17 cellular contexts compared by ENCODE assay signal in the genomic region with DNA sequence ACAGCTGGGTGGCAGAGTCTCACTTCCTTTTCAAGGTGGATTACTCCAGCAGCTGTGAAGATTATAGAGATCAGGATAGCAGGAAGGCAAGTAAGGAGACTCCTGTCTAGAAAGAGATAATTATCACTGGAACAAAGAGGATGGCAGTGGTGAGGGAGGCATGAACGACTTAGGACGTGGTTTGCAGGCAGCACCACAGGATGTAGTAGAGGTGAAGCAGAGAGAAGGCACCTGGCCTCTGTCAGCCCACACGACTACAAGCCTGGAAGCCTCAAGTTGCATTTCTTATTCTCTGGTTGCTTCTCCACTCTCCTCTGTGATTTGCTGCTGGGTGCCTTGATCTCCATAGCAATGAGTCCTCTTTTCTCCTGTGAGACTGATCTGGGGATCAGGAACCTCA.
DNase-seq lines count a peak whose midpoint lies in the region; ATAC-seq and TF ChIP-seq lines count a peak whose summit lies in the region.
"Had no signal": no experiment of that assay in that cellular context is flagged by ENCODE, and none has a peak within 500 bp of the region (broad histone marks: within the 10 kb centered on the region; RNA-seq: fewer than 3 reads in every experiment).

No MANE protein-coding gene starts in this region.

- no peaks in the 10 kb centered on the region for H3K79me1 ChIP-seq in neuronal stem cell (ENCODE audit: low read depth, low read length)

- H3K4me3 Mint-ChIP-seq in MCF 10A (ENCODE audit: unreplicated experiment): no peak overlapping the region
- H3K4me3 Mint-ChIP-seq in activated T-helper 2 cell treated with anti-CD3 and anti-CD28 coated beads, Interferon-gamma antibody, Interleukin-2, Interleukin-4, amounts not matched to agents 10 μg/mL and 5 μg/mL and 100 μg/mL, durations not matched to agents 14 hours and 24 hours and 36 hours (ENCODE audit: low read depth): no peak overlapping the region
- H3K4me3 Mint-ChIP-seq: memory B cell had no signal

- no peak overlapping the region for H4K8ac ChIP-seq in neuronal stem cell (ENCODE audit: low read depth, low read length)

- H2AFZ ChIP-seq in neuronal stem cell (ENCODE audit: low read length): no peak overlapping the region

- ATAC-seq in GM19467 (IDR thresholded peaks at IDR 0.05; ENCODE audit: unreplicated experiment): no peak
- ATAC-seq: sciatic nerve, SK-N-SH treated with all-trans-retinoic acid at 6 μM for 48 hours had no signal

- DNase-seq in breast epithelium (ENCODE audit: low spot score in 2 of 2) (no peak), MCF 10A (ENCODE audit: unreplicated experiment) (no peak), NCI-H82 treated with DMSO at 0.1 percent for 48 hours (lab: John Stamatoyannopoulos, UW; ENCODE audit: unreplicated experiment) (peak; percentile 32), neuronal stem cell (ENCODE audit: low spot score) (no peak), pons (ENCODE audit: low spot score) (no peak), SKM-1 treated with dmso at 0.1 percent for 144 hours (lab: John Stamatoyannopoulos, UW; ENCODE audit: unreplicated experiment) (no peak)
- DNase-seq in activated T-helper 2 cell treated with anti-CD3 and anti-CD28 coated beads, Interferon-gamma antibody, Interleukin-2, Interleukin-4, amounts not matched to agents 10 μg/mL and 5 μg/mL and 100 μg/mL, durations not matched to agents 14 hours and 24 hours and 36 hours (ENCODE audit: low spot score): no peak
- DNase-seq: anterior cingulate cortex; GDM1; MV-4-11; NCI-H2171; stimulated activated CD4-positive, alpha-beta T cell treated with anti-CD3 and anti-CD28 coated beads, Interleukin-2, amount 100 ng/mL, for 48 hours had no signal

- H3K9ac ChIP-seq in neuronal stem cell (ENCODE audit: low read depth, low read length, poor library complexity): no peak overlapping the region

- H3K18ac ChIP-seq in neuronal stem cell (ENCODE audit: low read length): no peak overlapping the region

- H2BK5ac ChIP-seq in neuronal stem cell (ENCODE audit: low read length): no peak overlapping the region

- no peak overlapping the region for H3K4me3 ChIP-seq in breast epithelium
- H3K4me3 ChIP-seq in neuronal stem cell (ENCODE audit: low read length in 2 of 2): no peak overlapping the region
- H3K4me3 ChIP-seq: thoracic aorta had no signal

- H3K4ac ChIP-seq in neuronal stem cell (ENCODE audit: low read length): no peak overlapping the region

- no peaks in the 10 kb centered on the region for H3K27me3 Mint-ChIP-seq in MCF 10A (ENCODE audit: insufficient read depth, unreplicated experiment)
- no peaks in the 10 kb centered on the region for H3K27me3 Mint-ChIP-seq in activated T-helper 2 cell treated with anti-CD3 and anti-CD28 coated beads, Interferon-gamma antibody, Interleukin-2, Interleukin-4, amounts not matched to agents 10 μg/mL and 5 μg/mL and 100 μg/mL, durations not matched to agents 14 hours and 24 hours and 36 hours (ENCODE audit: low read depth)

- BruUV-seq in MCF 10A (replicated peaks; lab: Mats Ljungman, UMichigan): no TSS peak

- H3K4me1 Mint-ChIP-seq in MCF 10A (ENCODE audit: insufficient read depth, unreplicated experiment): peaks cover 20% of the 10 kb centered on the region
- H3K4me1 Mint-ChIP-seq in activated T-helper 2 cell treated with anti-CD3 and anti-CD28 coated beads, Interferon-gamma antibody, Interleukin-2, Interleukin-4, amounts not matched to agents 10 μg/mL and 5 μg/mL and 100 μg/mL, durations not matched to agents 14 hours and 24 hours and 36 hours (ENCODE audit: low read depth): peaks cover 28% of the 10 kb centered on the region

- H3K27ac ChIP-seq in breast epithelium (peak overlapping the region; percentile 71 to 81), neuronal stem cell (replicated peaks; ENCODE audit: low read length) (peak overlapping the region; percentile 19)
- H3K27ac ChIP-seq: thoracic aorta had no signal

- H3K27ac Mint-ChIP-seq in MCF 10A (ENCODE audit: low read depth, unreplicated experiment): no peak overlapping the region
- H3K27ac Mint-ChIP-seq in activated T-helper 2 cell treated with anti-CD3 and anti-CD28 coated beads, Interferon-gamma antibody, Interleukin-2, Interleukin-4, amounts not matched to agents 10 μg/mL and 5 μg/mL and 100 μg/mL, durations not matched to agents 14 hours and 24 hours and 36 hours: peak overlapping the region; percentile 51
- H3K27ac Mint-ChIP-seq: memory B cell had no signal

- H3K9me3 Mint-ChIP-seq in MCF 10A (ENCODE audit: unreplicated experiment): no peaks in the 10 kb centered on the region
- no peaks in the 10 kb centered on the region for H3K9me3 Mint-ChIP-seq in activated T-helper 2 cell treated with anti-CD3 and anti-CD28 coated beads, Interferon-gamma antibody, Interleukin-2, Interleukin-4, amounts not matched to agents 10 μg/mL and 5 μg/mL and 100 μg/mL, durations not matched to agents 14 hours and 24 hours and 36 hours
- H3K9me3 Mint-ChIP-seq: memory B cell had no signal

- H3K36me3 Mint-ChIP-seq in MCF 10A (ENCODE audit: insufficient read depth, unreplicated experiment): no peaks in the 10 kb centered on the region
- H3K36me3 Mint-ChIP-seq in activated T-helper 2 cell treated with anti-CD3 and anti-CD28 coated beads, Interferon-gamma antibody, Interleukin-2, Interleukin-4, amounts not matched to agents 10 μg/mL and 5 μg/mL and 100 μg/mL, durations not matched to agents 14 hours and 24 hours and 36 hours (ENCODE audit: low read depth): peaks cover 5% of the 10 kb centered on the region
- H3K36me3 Mint-ChIP-seq: memory B cell had no signal

- no peak overlapping the region for H2AK5ac ChIP-seq in neuronal stem cell (ENCODE audit: low read depth, low read length)

- no peak overlapping the region for H2BK15ac ChIP-seq in neuronal stem cell (ENCODE audit: low read length)

- CTCF ChIA-PET in MCF 10A (lab: Yijun Ruan, JAX): interaction anchor here (1.1 to 1.6 kb wide), 3 partner anchors 10 to 181 kb away, joined by 3 to 5 read pairs (median 3); no protein-coding TSS in a partner anchor

- no peak overlapping the region for H2BK12ac ChIP-seq in neuronal stem cell (ENCODE audit: low read length)

- H3K27me3 ChIP-seq in breast epithelium (no peaks in the 10 kb centered on the region), neuronal stem cell (ENCODE audit: control insufficient read depth in 3 of 3, insufficient read depth in 3 of 3, low read depth in 1 of 3, low read length in 3 of 3) (no peaks in the 10 kb centered on the region)

- TF ChIP-seq CTCF in breast epithelium (IDR thresholded peaks at IDR 0.05) (no peak), MCF 10A (IDR thresholded peaks at IDR 0.05; ENCODE audit: unreplicated experiment) (no peak)

- no CpG with 5 or more reads among the region's 3 CpGs for WGBS in neuronal stem cell (ENCODE audit: extremely low coverage in 2 of 2, insufficient read length in 2 of 2, insufficient replicate concordance in 1 of 2), 2 donors

- intact Hi-C loops in breast epithelium (cut with DNase I; ENCODE audit: low total_unique reads): no loop called here
- intact Hi-C loops in MCF 10A (cut with micrococcal nuclease): no loop called here
- intact Hi-C loops in activated T-helper 2 cell treated with anti-CD3 and anti-CD28 coated beads, Interferon-gamma antibody, Interleukin-2, Interleukin-4, amounts not matched to agents 10 μg/mL and 5 μg/mL and 100 μg/mL, durations not matched to agents 14 hours and 24 hours and 36 hours (cut with micrococcal nuclease): no loop called here

- H3K9me3 ChIP-seq in breast epithelium: no peaks in the 10 kb centered on the region
- no peaks in the 10 kb centered on the region for H3K9me3 ChIP-seq in neuronal stem cell (replicated peaks in 1 of 2; ENCODE audit: control insufficient read depth in 2 of 2, insufficient read depth in 1 of 2, low read depth in 1 of 2, low read length in 2 of 2)
- H3K9me3 ChIP-seq: thoracic aorta had no signal

- H3K14ac ChIP-seq in neuronal stem cell (ENCODE audit: low read length): no peak overlapping the region

- H3K4me2 ChIP-seq in neuronal stem cell (ENCODE audit: insufficient read depth, low read length, poor library complexity, severe bottlenecking): no peak overlapping the region

- H3K4me1 ChIP-seq in breast epithelium (peaks cover 0 to 7% of the 10 kb centered on the region in 2 donors), neuronal stem cell (ENCODE audit: control insufficient read depth in 2 of 2, insufficient read depth in 1 of 2, low read depth in 1 of 2, low read length in 2 of 2) (peaks cover 7 to 10% of the 10 kb centered on the region in 2 donors)

- H2BK120ac ChIP-seq in neuronal stem cell (ENCODE audit: low read depth, low read length): no peak overlapping the region

- no peaks in the 10 kb centered on the region for H3K36me3 ChIP-seq in breast epithelium
- H3K36me3 ChIP-seq in neuronal stem cell (replicated peaks in 1 of 2; ENCODE audit: control insufficient read depth in 2 of 2, insufficient read depth in 2 of 2, low read length in 2 of 2): no peaks in the 10 kb centered on the region
- H3K36me3 ChIP-seq: thoracic aorta had no signal

- H3K23ac ChIP-seq in neuronal stem cell (ENCODE audit: low read depth, low read length, poor library complexity): no peak overlapping the region

- POLR2A ChIA-PET in MCF 10A (lab: Yijun Ruan, JAX): interaction anchor here (0.6 kb wide), 1 partner anchor 66 kb away, joined by 3 read pairs; no protein-coding TSS in a partner anchor

- H4K91ac ChIP-seq in neuronal stem cell (ENCODE audit: low read depth, low read length, poor library complexity): no peak overlapping the region

- no peak for TF ChIP-seq POLR2A in breast epithelium (IDR thresholded peaks at IDR 0.05)
